In the genomic region with DNA sequence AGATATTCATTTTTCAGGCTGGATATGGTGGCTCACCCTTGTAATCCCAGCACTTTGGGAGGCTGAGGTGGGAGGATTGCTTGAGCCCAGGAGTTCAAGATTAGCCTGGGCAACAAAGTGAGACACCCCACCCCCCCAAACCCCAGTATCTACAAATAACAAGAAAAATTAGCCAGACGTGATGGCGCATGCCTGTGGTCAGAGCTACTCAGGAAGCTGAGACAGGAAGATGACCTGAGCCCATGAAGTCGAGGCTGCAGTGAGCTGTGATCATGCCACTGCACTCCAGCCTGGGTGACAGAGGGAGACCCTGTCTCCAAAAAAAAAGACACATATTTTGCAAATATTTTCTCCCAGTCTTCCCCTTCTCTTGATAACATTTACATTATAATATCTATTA, we compare ENCODE assay signal across 7 cellular contexts. TPM values are rescaled to one million over a fixed set of nuclear protein-coding genes. Genes with fewer than 3 reads are reported as not detected.
DNase-seq lines count a peak whose midpoint lies in the region; ATAC-seq, FAIRE-seq and TF ChIP-seq lines count a peak whose summit lies in the region.
"Not testable (repeated sequence)": the region's sequence is repeated elsewhere in the genome, so short reads cannot be mapped to it uniquely, and the experiment has no call there.

No MANE protein-coding gene starts in this region.

- H3K79me2 ChIP-seq in OCI-LY7 (ENCODE audit: insufficient read depth, low read depth, low read length) = not testable (repeated sequence)

- H3K36me3 ChIP-seq in OCI-LY7 (ENCODE audit: insufficient read depth, low read length) = not testable (repeated sequence)

- POLR2A ChIA-PET in OCI-LY7 (lab: Charles Lee) = interaction anchor here (1.0 kb wide), 1 partner anchor 26 kb away, joined by 4 read pairs; no protein-coding TSS in a partner anchor

- not testable (repeated sequence) for BruUV-seq in OCI-LY7 (replicated peaks; lab: Mats Ljungman, UMichigan)

- intact Hi-C loops in OCI-LY7 (cut with micrococcal nuclease; ENCODE audit: unreplicated experiment) = not testable (repeated sequence)

- not testable (repeated sequence) for H3K4me3 ChIP-seq in OCI-LY7 (ENCODE audit: low read depth, low read length, poor library complexity, severe bottlenecking)

- ATAC-seq in GM21381 (IDR thresholded peaks at IDR 0.05; ENCODE audit: unreplicated experiment) = peak; percentile 73
- ATAC-seq in HG02763 (IDR thresholded peaks at IDR 0.05; ENCODE audit: unreplicated experiment) = peak; percentile 53
- ATAC-seq in HG03442 (IDR thresholded peaks at IDR 0.05; ENCODE audit: unreplicated experiment) = peak; percentile 55

- not testable (repeated sequence) for H4K20me1 ChIP-seq in OCI-LY7 (ENCODE audit: insufficient read depth, low read length)

- peaks cover 12% of the 10 kb centered on the region for H3K4me1 ChIP-seq in OCI-LY7 (ENCODE audit: insufficient read depth, low read length, poor library complexity, severe bottlenecking)

- not testable (repeated sequence) for H3K9me3 Mint-ChIP-seq in immature natural killer cell

- H3K9me3 ChIP-seq in OCI-LY7 (ENCODE audit: low read length) = not testable (repeated sequence)

- H3K4me1 Mint-ChIP-seq in immature natural killer cell = peaks cover 10 to 14% of the 10 kb centered on the region in 2 donors

- peak; percentile 72 for FAIRE-seq in GM18507 (lab: Jason Lieb, UNC)

- not testable (repeated sequence) for H3K27ac ChIP-seq in OCI-LY7 (ENCODE audit: low read depth, low read length, poor library complexity, severe bottlenecking)

- H3K27ac Mint-ChIP-seq in immature natural killer cell = peak overlapping the region in 3 of 6 donors; percentile 7 to 22 (median 16)

- not testable (repeated sequence) for H3K27me3 Mint-ChIP-seq in immature natural killer cell (ENCODE audit: low read depth in 3 of 3)

- not testable (repeated sequence) for H2AFZ ChIP-seq in OCI-LY7 (ENCODE audit: low read length)

- H3K36me3 Mint-ChIP-seq in immature natural killer cell = not testable (repeated sequence)

- H3K4me3 Mint-ChIP-seq in immature natural killer cell = peak overlapping the region in 4 of 5 donors; percentile 8 to 21 (median 15)

- DNase-seq in GM18507 (ENCODE audit: extremely low spot score, insufficient read length, low read depth) = not testable (repeated sequence)
- DNase-seq in OCI-LY7 (ENCODE audit: low spot score) (peak; percentile 28), astrocyte of the hippocampus (ENCODE audit: low read depth, low spot score) (peak; percentile 60), immature natural killer cell (peak in 1 of 3 donors; percentile 26)

- CTCF ChIA-PET in OCI-LY7 (lab: Charles Lee; ENCODE audit: unreplicated experiment) = interaction anchor here (0.6 kb wide), 2 partner anchors 392 to 1067 kb away, joined by 3 read pairs; no protein-coding TSS in a partner anchor

- TF ChIP-seq CTCF in OCI-LY7 (conservative IDR thresholded peaks at IDR 0.05; ENCODE audit: low read length) = not testable (repeated sequence)

- H3K9me2 ChIP-seq in OCI-LY7 (ENCODE audit: insufficient read depth, low read length) = not testable (repeated sequence)

- H3K4me2 ChIP-seq in OCI-LY7 (ENCODE audit: low read length) = peak overlapping the region; percentile 33

RNA-seq across cellular contexts. Expression of gene BTG1, which starts 51.3 kb away (rescaled TPM):
- 18.0 and 32.8 TPM in 2 replicates for total RNA-seq in OCI-LY7 (2014; rRNA removed; shearing (Covaris generic))
- 93.4 and 102 TPM in 2 replicates for total RNA-seq in OCI-LY7 (2022)
- 100 to 1,000 TPM; 156 to 489 (median 487) TPM for polyA plus RNA-seq in immature natural killer cell
